ENCODE assay signal across 8 cellular contexts in genomic region chr1:48202030-48202752, GRCh38. TPM values are rescaled to one million over a fixed set of nuclear protein-coding genes. Genes with fewer than 3 reads are reported as not detected.
DNase-seq lines count a peak whose midpoint lies in the region; ATAC-seq and TF ChIP-seq lines count a peak whose summit lies in the region.

No MANE protein-coding gene starts in this region.

- dilution Hi-C loops in mammary epithelial cell (cut with HindIII; ENCODE audit: low sequenced_read_pairs): no loop called here

- no peak overlapping the region for H3K27ac ChIP-seq in CD8-positive, alpha-beta T cell (ENCODE audit: low read depth, low read length)
- H3K27ac ChIP-seq in mammary epithelial cell (ENCODE audit: insufficient read depth, low read depth, low read length): no peak overlapping the region

- in situ Hi-C loops in mammary epithelial cell (cut with MboI; ENCODE audit: low sequenced_read_pairs in 2 of 2): loop anchor here (5.0 to 25.0 kb wide), 3 partner anchors 95 to 467 kb away; no protein-coding TSS in a partner anchor

- no peak overlapping the region for H3K4me3 ChIP-seq in CD8-positive, alpha-beta T cell (ENCODE audit: low read depth, low read length)
- no peak overlapping the region for H3K4me3 ChIP-seq in mammary epithelial cell (replicated peaks in 1 of 3; ENCODE audit: insufficient read depth in 1 of 3, low read depth in 2 of 3, low read length in 3 of 3)
- H3K4me3 ChIP-seq in kidney epithelial cell (ENCODE audit: low read depth, low read length): no peak overlapping the region

- CTCF ChIA-PET in CD8-positive, alpha-beta T cell (lab: Charles Lee): interaction anchor here (0.7 to 1.3 kb wide), 8 partner anchors 14 to 108 kb away, joined by 3 to 5 read pairs (median 4); no protein-coding TSS in a partner anchor
- CTCF ChIA-PET in mammary epithelial cell (lab: Charles Lee; ENCODE audit: low non-redundant PET): interaction anchor here (0.6 kb wide), 1 partner anchor 93 kb away, joined by 4 read pairs; no protein-coding TSS in a partner anchor

- H3K27me3 ChIP-seq in CD8-positive, alpha-beta T cell (ENCODE audit: insufficient read depth, low read length): no peaks in the 10 kb centered on the region
- H3K27me3 ChIP-seq in mammary epithelial cell (ENCODE audit: insufficient read depth, low read length) (peaks cover 2% of the 10 kb centered on the region), kidney epithelial cell (ENCODE audit: control insufficient read depth, insufficient read depth, low read length) (no peaks in the 10 kb centered on the region)

- POLR2A ChIA-PET in CD8-positive, alpha-beta T cell (lab: Charles Lee): no interaction called here

- no peaks in the 10 kb centered on the region for H3K36me3 Mint-ChIP-seq in CD8-positive, alpha-beta T cell

- peak; percentile 95 for TF ChIP-seq CTCF in CD8-positive, alpha-beta T cell (IDR thresholded peaks at IDR 0.05)
- TF ChIP-seq CTCF in mammary epithelial cell (conservative IDR thresholded peaks at IDR 0.05 in 1 of 2, IDR thresholded peaks at IDR 0.05 in 1 of 2; ENCODE audit: extremely low read depth in 1 of 2, insufficient read depth in 1 of 2, low read depth in 1 of 2, low read length in 2 of 2): peak; percentile 82 to 91
- peak; percentile 83 for TF ChIP-seq CTCF in kidney epithelial cell (IDR thresholded peaks at IDR 0.05; ENCODE audit: insufficient read depth, low read length, poor library complexity, severe bottlenecking)

- H3K4me2 ChIP-seq in mammary epithelial cell (ENCODE audit: insufficient read depth, low read depth, low read length): peak overlapping the region; percentile 14

- peak; percentile 18 to 67 (median 35) for DNase-seq in CD8-positive, alpha-beta T cell
- peak; percentile 28 for DNase-seq in NCI-H2081 treated with DMSO at 0.1 percent for 48 hours (lab: John Stamatoyannopoulos, UW)
- DNase-seq in UCSD-AML1 (lab: John Stamatoyannopoulos, UW; ENCODE audit: unreplicated experiment): peak; percentile 44
- peak; percentile 97 for DNase-seq in mammary epithelial cell
- peak; percentile 89 for DNase-seq in kidney epithelial cell (ENCODE audit: low read depth)
- peak; percentile 35 to 48 for DNase-seq in stimulated activated CD4-positive, alpha-beta T cell treated with anti-CD3 and anti-CD28 coated beads, Interleukin-1b, Interleukin-23, amount 100 ng/mL, for 4 hours (ENCODE audit: low read depth in 2 of 2)

- H3K4me3 Mint-ChIP-seq in CD8-positive, alpha-beta T cell: no peak overlapping the region

- peaks cover 7% of the 10 kb centered on the region for H3K27me3 Mint-ChIP-seq in CD8-positive, alpha-beta T cell (ENCODE audit: low read depth)

- no peak for ATAC-seq in CD8-positive, alpha-beta T cell
- peak; percentile 57 for ATAC-seq in GM21576 (IDR thresholded peaks at IDR 0.05; ENCODE audit: unreplicated experiment)
- ATAC-seq in HG02763 (IDR thresholded peaks at IDR 0.05; ENCODE audit: unreplicated experiment): no peak

- no peaks in the 10 kb centered on the region for H3K36me3 ChIP-seq in CD8-positive, alpha-beta T cell (ENCODE audit: insufficient read depth, low read length)
- H3K36me3 ChIP-seq in mammary epithelial cell (ENCODE audit: insufficient read depth, low read length) (no peaks in the 10 kb centered on the region), kidney epithelial cell (ENCODE audit: control insufficient read depth, insufficient read depth, low read length) (no peaks in the 10 kb centered on the region)

- no peak overlapping the region for H2AFZ ChIP-seq in mammary epithelial cell (ENCODE audit: low read depth, low read length)

- H3K4me1 Mint-ChIP-seq in CD8-positive, alpha-beta T cell (ENCODE audit: low read depth): no peaks in the 10 kb centered on the region

- no peaks in the 10 kb centered on the region for H3K79me2 ChIP-seq in mammary epithelial cell (ENCODE audit: insufficient read depth, low read length)

- no peaks in the 10 kb centered on the region for H4K20me1 ChIP-seq in mammary epithelial cell (ENCODE audit: insufficient read depth, low read length)

- no peaks in the 10 kb centered on the region for H3K9me3 Mint-ChIP-seq in CD8-positive, alpha-beta T cell

- peak overlapping the region; percentile 32 for H3K9ac ChIP-seq in mammary epithelial cell (ENCODE audit: insufficient read depth, low read length)

- intact Hi-C loops in CD8-positive, alpha-beta T cell (cut with DNase I, micrococcal nuclease): loop anchor here (1.0 kb wide), 3 partner anchors 93 to 296 kb away; no protein-coding TSS in a partner anchor
- intact Hi-C loops in mammary epithelial cell (cut with micrococcal nuclease): loop anchor here (1.0 to 2.0 kb wide), 7 partner anchors 25 to 464 kb away; partner anchors contain the start of gene TRABD2B

- H3K27ac Mint-ChIP-seq in CD8-positive, alpha-beta T cell: no peak overlapping the region

- BruUV-seq in mammary epithelial cell (replicated peaks; lab: Mats Ljungman, UMichigan): no TSS peak

- no peaks in the 10 kb centered on the region for H3K9me3 ChIP-seq in CD8-positive, alpha-beta T cell (ENCODE audit: low read length)
- no peaks in the 10 kb centered on the region for H3K9me3 ChIP-seq in mammary epithelial cell (replicated peaks; ENCODE audit: insufficient read depth, low read length)

- no peaks in the 10 kb centered on the region for H3K4me1 ChIP-seq in CD8-positive, alpha-beta T cell (ENCODE audit: insufficient read depth, low read length)
- peaks cover 15% of the 10 kb centered on the region for H3K4me1 ChIP-seq in mammary epithelial cell (ENCODE audit: insufficient read depth, low read length)

- 7% methylated on average over 7 of the region's 7 CpGs for WGBS in mammary epithelial cell (ENCODE audit: low coverage, missing lambda C conversion rate)

RNA-seq across cellular contexts. Expression of gene SLC5A9, which starts 20.3 kb away (rescaled TPM):
- total RNA-seq in CD8-positive, alpha-beta T cell: not detected
- total RNA-seq in mammary epithelial cell (not detected), kidney epithelial cell (not detected in 2 replicates)
- not detected for polyA plus RNA-seq in mammary epithelial cell
- not detected for polyA minus RNA-seq in mammary epithelial cell

Comparison
In these comparisons a context has a peak if more than half of its experiments do, and no peak if none do; other contexts are left out.
1. DNase-seq: peak in every context shown above with its lines; median percentile 97 in mammary epithelial cell; 89 in kidney epithelial cell; 44 in UCSD-AML1; 42 in stimulated activated CD4-positive, alpha-beta T cell treated with anti-CD3 and anti-CD28 coated beads, Interleukin-1b, Interleukin-23, amount 100 ng/mL, for 4 hours; 35 in CD8-positive, alpha-beta T cell; 28 in NCI-H2081 treated with DMSO at 0.1 percent for 48 hours.